8 cellular contexts compared by ENCODE assay signal in genomic region chr3:134794950-134795775, GRCh38. TPM values are rescaled to one million over a fixed set of nuclear protein-coding genes. Genes with fewer than 3 reads are reported as not detected.
DNase-seq lines count a peak whose midpoint lies in the region; ATAC-seq, FAIRE-seq and TF ChIP-seq lines count a peak whose summit lies in the region.

EPHB1 (plus strand) TSS chr3:134795260.

- no peaks in the 10 kb centered on the region for H3K36me3 Mint-ChIP-seq in activated naive CD4-positive, alpha-beta T cell treated with anti-CD3 and anti-CD28 coated beads, Interleukin-2, amount 10 ng/mL, durations not matched to agents 7 days and 5 days

- TF ChIP-seq CTCF in GM06990 (IDR thresholded peaks at IDR 0.05; ENCODE audit: insufficient read depth, low read length, poor library complexity, severe bottlenecking) (peak; percentile 97), upper lobe of left lung (IDR thresholded peaks at IDR 0.05) (peak; percentile 54 to 86 (median 78))

- H3K4me1 Mint-ChIP-seq in activated naive CD4-positive, alpha-beta T cell treated with anti-CD3 and anti-CD28 coated beads, Interleukin-2, amount 10 ng/mL, durations not matched to agents 7 days and 5 days = peaks cover 18% of the 10 kb centered on the region

- H3K27me3 ChIP-seq in GM06990 (replicated peaks; ENCODE audit: control insufficient read depth, insufficient read depth, low read length) (no peaks in the 10 kb centered on the region; the same call in 1 of the 2 replicates), upper lobe of left lung (peaks cover 0 to 23% (median 12%) of the 10 kb centered on the region in 4 donors)

- CTCF ChIA-PET in activated naive CD4-positive, alpha-beta T cell treated with anti-CD3 and anti-CD28 coated beads, Interleukin-2, amount 10 ng/mL, durations not matched to agents 7 days and 5 days (lab: Charles Lee) = interaction anchor here (0.7 to 3.7 kb wide), 19 partner anchors 10 to 1251 kb away, joined by 3 to 21 read pairs (median 4); no protein-coding TSS in a partner anchor

- H3K9me3 Mint-ChIP-seq in activated naive CD4-positive, alpha-beta T cell treated with anti-CD3 and anti-CD28 coated beads, Interleukin-2, amount 10 ng/mL, durations not matched to agents 7 days and 5 days = no peaks in the 10 kb centered on the region

- TF ChIP-seq POLR2A in H54 (IDR thresholded peaks at IDR 0.05; ENCODE audit: low read depth, low read length) = no peak
- no peak for TF ChIP-seq POLR2A in upper lobe of left lung (IDR thresholded peaks at IDR 0.05)

- peak; percentile 86 to 89 for ATAC-seq in upper lobe of left lung (ENCODE audit: low FRiP score in 2 of 2)

- no peak for FAIRE-seq in H54 (lab: Jason Lieb, UNC)

- no peak within 1 kb of the TSS for H3K27ac ChIP-seq in upper lobe of left lung

- 0 to 2% methylated on average over 30 to 62 of the region's 74 CpGs for WGBS in upper lobe of left lung, 2 donors

- no peaks in the 10 kb centered on the region for H3K9me3 ChIP-seq in upper lobe of left lung

- H3K36me3 ChIP-seq in GM06990 (ENCODE audit: control insufficient read depth, insufficient read depth, low read length) (no peaks in the 10 kb centered on the region), upper lobe of left lung (no peaks in the 10 kb centered on the region)

- no peak for TF ChIP-seq EP300 in upper lobe of left lung (IDR thresholded peaks at IDR 0.05)

- H3K4me1 ChIP-seq in upper lobe of left lung = peaks cover 17 to 31% (median 21%) of the 10 kb centered on the region in 4 donors

- DNase-seq in GM06990 (ENCODE audit: extremely low read depth, insufficient read length) (peak; percentile 78), H54 (ENCODE audit: insufficient read length, low spot score) (peak; percentile 70), Kasumi-1 (lab: John Stamatoyannopoulos, UW) (peak; percentile 85 to 88), RPMI8226 (peak; percentile 78), glomerular endothelial cell (ENCODE audit: extremely low read depth, low read depth, low spot score) (peak; percentile 87), nucleus accumbens (lab: John Stamatoyannopoulos, UW) (peak; percentile 29 to 94 (median 78)), upper lobe of left lung (peak; percentile 71 to 89)
- DNase-seq in activated naive CD4-positive, alpha-beta T cell treated with anti-CD3 and anti-CD28 coated beads, Interleukin-2, amount 10 ng/mL, durations not matched to agents 7 days and 5 days = peak; percentile 85

- H3K4me3 ChIP-seq in GM06990 (replicated peaks; ENCODE audit: low read depth, low read length) (peak within 1 kb of the TSS; percentile 62), upper lobe of left lung (peak within 1 kb of the TSS; percentile 7 to 54 (median 46))

- no peak within 1 kb of the TSS for H3K27ac Mint-ChIP-seq in activated naive CD4-positive, alpha-beta T cell treated with anti-CD3 and anti-CD28 coated beads, Interleukin-2, amount 10 ng/mL, durations not matched to agents 7 days and 5 days

- peaks cover 80% of the 10 kb centered on the region for H3K27me3 Mint-ChIP-seq in activated naive CD4-positive, alpha-beta T cell treated with anti-CD3 and anti-CD28 coated beads, Interleukin-2, amount 10 ng/mL, durations not matched to agents 7 days and 5 days

- H3K4me3 Mint-ChIP-seq in activated naive CD4-positive, alpha-beta T cell treated with anti-CD3 and anti-CD28 coated beads, Interleukin-2, amount 10 ng/mL, durations not matched to agents 7 days and 5 days = peak within 1 kb of the TSS; percentile 86

RNA-seq across cellular contexts. Expression of gene EPHB1, which starts in this region (rescaled TPM):
- total RNA-seq in glomerular endothelial cell = 11.0 and 25.7 TPM in 2 replicates
- 10 to 100 TPM in 1 of 6 donors, 1 to 10 TPM in 4, not detected in 1; 1.3 to 14.6 (median 2.4) TPM for total RNA-seq in upper lobe of left lung
